ENCODE assay signal across 1 cellular context in the genomic region with DNA sequence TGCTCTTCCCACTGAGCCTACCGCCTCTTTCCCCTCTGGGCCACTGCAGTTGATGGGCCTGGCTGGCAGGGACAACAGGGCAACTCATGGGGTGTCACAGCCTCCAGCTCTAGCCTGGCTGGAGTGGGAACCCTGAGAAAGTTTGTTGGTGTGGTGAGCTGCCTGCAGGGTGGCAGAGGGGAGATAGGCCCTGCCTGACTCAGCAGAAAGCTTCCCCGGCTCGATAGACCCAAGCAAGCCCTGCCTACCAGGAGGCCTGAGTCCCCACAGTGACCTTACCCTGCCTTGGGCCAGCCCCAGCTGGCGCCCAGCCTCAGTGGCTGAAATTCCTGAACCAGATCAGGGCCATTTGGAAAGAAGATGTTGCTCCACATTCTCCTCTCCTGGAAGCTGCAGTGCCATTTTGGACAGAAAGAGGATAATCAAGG.
TF ChIP-seq lines count a peak whose summit lies in the region.

No MANE protein-coding gene starts in this region.

TF ChIP-seq in IMR-90, 13 proteins besides CTCF, POLR2A, EP300 and RAD21:
- peak; percentile 24; the same call in 1 of the 2 replicates for TF ChIP-seq MAFK (IDR thresholded peaks at IDR 0.05; ENCODE audit: low read depth, low read length)
- no peak for TF ChIP-seq RCOR1 (IDR thresholded peaks at IDR 0.05; ENCODE audit: insufficient replicate concordance, low read length)
